ENCODE assay signal across 9 cellular contexts in genomic region chr16:14502932-14503741, GRCh38.
DNase-seq lines count a peak whose midpoint lies in the region; ATAC-seq, FAIRE-seq and TF ChIP-seq lines count a peak whose summit lies in the region.
"Had no signal": no experiment of that assay in that cellular context is flagged by ENCODE, and none has a peak within 500 bp of the region (broad histone marks: within the 10 kb centered on the region; RNA-seq: fewer than 3 reads in every experiment).

No MANE protein-coding gene starts in this region.

- ATAC-seq in GM18520 (IDR thresholded peaks at IDR 0.05; ENCODE audit: unreplicated experiment): peak; percentile 86

- peak; percentile 82 for FAIRE-seq in H54 (lab: Jason Lieb, UNC)

- no peak for TF ChIP-seq POLR2A in H54 (IDR thresholded peaks at IDR 0.05; ENCODE audit: low read depth, low read length)

- DNase-seq in H54 (ENCODE audit: insufficient read length, low spot score) (no peak), NCI-H460 (ENCODE audit: extremely low read depth, low read depth) (peak; percentile 63), kidney glomerular epithelial cell (lab: John Stamatoyannopoulos, UW) (peak; percentile 52), NCI-H1436 (lab: John Stamatoyannopoulos, UW) (no peak), SHP77 treated with DMSO at 0.1 percent for 48 hours (lab: John Stamatoyannopoulos, UW) (no peak), NCI-H2171 (lab: John Stamatoyannopoulos, UW) (no peak)
- DNase-seq in activated CD4-positive, alpha-beta T cell treated with anti-CD3 and anti-CD28 coated beads, Interleukin-2, amount 50 U/mL, for 4 hours: no peak
- DNase-seq: activated CD8-positive, alpha-beta memory T cell treated with anti-CD3 and anti-CD28 coated beads, Interleukin-2, amount 50 U/mL, for 4 hours had no signal

Comparison
In these comparisons a context has a peak if more than half of its experiments do, and no peak if none do; other contexts are left out.
1. DNase-seq: peak in NCI-H460 (single experiment) and kidney glomerular epithelial cell (single experiment); none in H54 (single experiment), activated CD4-positive, alpha-beta T cell treated with anti-CD3 and anti-CD28 coated beads, Interleukin-2, amount 50 U/mL, for 4 hours (0 of 2), NCI-H1436 (single experiment), SHP77 treated with DMSO at 0.1 percent for 48 hours (single experiment) and NCI-H2171 (single experiment).